ENCODE assay signal across 11 cellular contexts in the genomic region with DNA sequence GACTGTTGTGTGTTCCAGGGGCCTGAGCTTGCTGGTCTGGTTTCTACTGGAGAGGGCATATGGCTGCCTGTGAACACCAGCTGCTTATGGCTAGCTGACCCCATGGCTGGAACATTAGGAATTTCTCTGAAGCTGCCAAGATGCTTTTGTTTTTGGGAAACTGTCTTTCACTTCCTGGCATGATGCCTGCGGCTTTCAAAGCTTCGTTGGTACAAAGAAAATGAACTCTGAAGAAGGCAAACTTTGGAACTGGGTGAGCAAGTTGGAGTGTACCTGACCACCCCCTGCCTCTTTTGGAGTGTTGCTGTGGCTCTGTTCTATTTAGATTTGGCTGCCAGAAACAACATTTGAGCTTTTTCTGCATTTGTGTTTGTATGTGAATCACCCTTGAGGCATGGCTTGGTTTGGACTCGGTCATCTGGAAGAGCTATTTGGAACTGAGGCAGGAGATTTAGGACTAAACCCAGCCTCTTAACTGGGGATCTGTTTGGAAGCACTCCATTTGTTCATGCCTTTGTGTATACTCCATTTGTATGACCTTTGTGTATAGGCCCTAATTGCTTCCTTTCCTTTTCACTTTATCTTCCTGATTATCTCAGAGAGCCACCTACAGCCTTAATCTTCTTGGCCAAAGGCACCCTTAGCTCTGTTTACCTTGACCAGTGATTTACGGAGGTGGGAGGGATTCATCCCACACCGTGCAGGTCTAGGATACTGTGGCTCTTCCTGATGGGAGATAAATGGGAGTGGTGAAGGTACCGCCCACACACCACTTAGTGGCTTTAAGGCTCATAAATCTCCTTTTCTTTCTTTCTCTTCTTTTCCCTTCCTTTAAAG. TPM values are rescaled to one million over a fixed set of nuclear protein-coding genes. Genes with fewer than 3 reads are reported as not detected.
A peak's percentile ranks its signal among the peaks of the same experiment; 100 is the strongest.
DNase-seq lines count a peak whose midpoint lies in the region; TF ChIP-seq lines count a peak whose summit lies in the region.
"Had no signal": no experiment of that assay in that cellular context is flagged by ENCODE, and none has a peak within 500 bp of the region (broad histone marks: within the 10 kb centered on the region; RNA-seq: fewer than 3 reads in every experiment).

No MANE protein-coding gene starts in this region.

- no peaks in the 10 kb centered on the region for H3K36me3 Mint-ChIP-seq in progenitor cell of endocrine pancreas (ENCODE audit: insufficient read depth)

- no peaks in the 10 kb centered on the region for H3K27me3 Mint-ChIP-seq in progenitor cell of endocrine pancreas

- peaks cover 21% of the 10 kb centered on the region for H3K4me1 Mint-ChIP-seq in progenitor cell of endocrine pancreas (ENCODE audit: low read depth)

- H3K9me3 Mint-ChIP-seq in progenitor cell of endocrine pancreas (ENCODE audit: low read depth): peaks cover 7% of the 10 kb centered on the region

- H3K27ac Mint-ChIP-seq in progenitor cell of endocrine pancreas: peak overlapping the region; percentile 33

- H3K4me3 Mint-ChIP-seq in progenitor cell of endocrine pancreas (ENCODE audit: low read depth): peak overlapping the region; percentile 36

- DNase-seq in C1 segment of cervical spinal cord (lab: John Stamatoyannopoulos, UW) (peak in 9 of 14 donors; percentile 1 to 82 (median 17)), NCI-H2227 treated with DMSO at 0.1 percent for 48 hours (lab: John Stamatoyannopoulos, UW) (peak; percentile 32), fibroblast of gingiva (ENCODE audit: low read depth) (peak; percentile 93), progenitor cell of endocrine pancreas (ENCODE audit: low spot score, unreplicated experiment) (no peak), NK-92 (lab: John Stamatoyannopoulos, UW; ENCODE audit: unreplicated experiment) (no peak), NCI-H446 treated with DMSO at 0.1 percent for 48 hours (lab: John Stamatoyannopoulos, UW) (no peak), iPS-NIHi11 (ENCODE audit: low spot score) (no peak)
- DNase-seq in stimulated activated CD8-positive, alpha-beta memory T cell treated with anti-CD3 and anti-CD28 coated beads, Interleukin-4, amount 100 ng/mL, for 48 hours: no peak
- DNase-seq: NCI-H1436 had no signal

- no peak for TF ChIP-seq CTCF in progenitor cell of endocrine pancreas (IDR thresholded peaks at IDR 0.05; ENCODE audit: unreplicated experiment)

RNA-seq across cellular contexts. Expression of a gene that starts 7.2 kb away (rescaled TPM):
- not detected in 2 replicates for total RNA-seq in progenitor cell of endocrine pancreas
- total RNA-seq: bronchial epithelial cell, lung had no signal

RNA-seq across cellular contexts. Expression of a gene that starts 32.3 kb away (rescaled TPM):
- total RNA-seq in progenitor cell of endocrine pancreas: not detected in 2 replicates
- total RNA-seq: bronchial epithelial cell, lung had no signal

RNA-seq across cellular contexts. Expression of a gene that starts 56.7 kb away (rescaled TPM):
- total RNA-seq in progenitor cell of endocrine pancreas: not detected in 2 replicates
- total RNA-seq: bronchial epithelial cell, lung had no signal

Comparison
In these comparisons a context has a peak if more than half of its experiments do, and no peak if none do; other contexts are left out.
1. DNase-seq: peak in C1 segment of cervical spinal cord (9 of 14), NCI-H2227 treated with DMSO at 0.1 percent for 48 hours (single experiment) and fibroblast of gingiva (single experiment); none in progenitor cell of endocrine pancreas (single experiment), NK-92 (single experiment), NCI-H446 treated with DMSO at 0.1 percent for 48 hours (single experiment), stimulated activated CD8-positive, alpha-beta memory T cell treated with anti-CD3 and anti-CD28 coated beads, Interleukin-4, amount 100 ng/mL, for 48 hours (single experiment) and iPS-NIHi11 (single experiment).